ENCODE assay signal across 8 cellular contexts in the genomic region with DNA sequence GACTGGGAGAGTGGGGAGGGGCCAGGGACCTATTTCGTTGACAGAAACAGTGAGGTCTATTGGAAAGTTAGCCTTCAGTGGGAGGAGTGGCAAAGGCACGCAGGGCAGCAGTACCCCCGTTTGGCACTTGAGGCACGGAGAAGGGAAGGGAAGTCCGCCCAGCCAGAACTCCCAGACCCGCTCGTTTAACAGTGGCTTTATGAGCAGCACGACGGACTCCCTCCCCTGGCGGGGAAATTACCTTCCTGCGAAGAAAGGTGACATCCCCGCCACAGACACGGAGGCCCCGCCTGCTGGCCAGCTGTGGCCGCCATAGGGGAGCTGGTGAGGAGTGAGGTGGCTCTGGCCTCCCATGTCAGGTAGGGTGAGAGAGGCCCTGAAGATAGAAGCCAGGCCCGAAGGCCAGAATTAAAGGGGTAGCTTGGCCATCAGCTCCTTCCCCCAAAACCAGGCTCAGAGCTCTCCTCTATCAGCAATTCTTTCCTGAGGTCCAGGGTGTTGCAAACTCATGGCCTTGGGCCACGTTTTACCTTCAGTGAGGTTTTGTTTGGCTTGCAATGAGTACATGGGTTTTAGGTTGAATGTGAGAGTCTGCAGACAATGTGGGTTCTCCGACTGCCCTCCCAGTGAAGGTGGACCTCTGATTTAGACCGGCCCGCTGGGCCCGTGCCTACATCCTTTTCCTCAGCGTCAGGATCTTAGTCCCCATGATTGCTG.
DNase-seq lines count a peak whose midpoint lies in the region; FAIRE-seq and TF ChIP-seq lines count a peak whose summit lies in the region.

No MANE protein-coding gene starts in this region.

- peak; percentile 11 for DNase-seq in stimulated activated CD4-positive, alpha-beta T cell treated with anti-CD3 and anti-CD28 coated beads, Interleukin-1b, Interleukin-23, amount 100 ng/mL, for 48 hours
- DNase-seq in stimulated activated CD4-positive, alpha-beta T cell treated with anti-CD3 and anti-CD28 coated beads, Interleukin-4, amount 100 ng/mL, for 4 hours, result no peak
- DNase-seq in RCC 7860 (ENCODE audit: low spot score), result peak; percentile 74
- no peak for DNase-seq in stomach
- DNase-seq in A172 (ENCODE audit: low spot score), result no peak
- DNase-seq in AML-193 (lab: John Stamatoyannopoulos, UW), result no peak
- DNase-seq in urothelium cell line (ENCODE audit: low spot score), result no peak

- no peak for TF ChIP-seq CTCF in stomach (IDR thresholded peaks at IDR 0.05)

- H3K27ac ChIP-seq in iPS-20b (ENCODE audit: low read length) (no peak overlapping the region), stomach (no peak overlapping the region)

- intact Hi-C loops in stomach (cut with DNase I; ENCODE audit: low total_unique reads), result no loop called here

- H3K4me3 ChIP-seq in iPS-20b (ENCODE audit: low read length), result peak overlapping the region; percentile 52
- peak overlapping the region in 2 of 4 donors; percentile 31 to 46 for H3K4me3 ChIP-seq in stomach

- H3K9me3 ChIP-seq in iPS-20b (ENCODE audit: insufficient read depth, low read depth, low read length) (no peaks in the 10 kb centered on the region), stomach (no peaks in the 10 kb centered on the region)

- TF ChIP-seq POLR2A in stomach (IDR thresholded peaks at IDR 0.05), result no peak

- FAIRE-seq in RCC 7860 (lab: Jason Lieb, UNC) (no peak), urothelium cell line (lab: Jason Lieb, UNC) (no peak)

- H3K4me1 ChIP-seq in iPS-20b (ENCODE audit: insufficient read depth, low read length) (peaks cover 28% of the 10 kb centered on the region), stomach (peaks cover 8 to 27% (median 17%) of the 10 kb centered on the region in 4 donors)

- no peak for TF ChIP-seq EP300 in stomach (IDR thresholded peaks at IDR 0.05)

- peaks cover 33% of the 10 kb centered on the region for H3K27me3 ChIP-seq in iPS-20b (ENCODE audit: insufficient read depth, low read length)
- H3K27me3 ChIP-seq in stomach, result peaks cover 0 to 68% (median 26%) of the 10 kb centered on the region in 3 donors

- 74 to 87% (median 81%) methylated on average over 22 of the region's 22 CpGs for WGBS in stomach, 5 donors

- peak overlapping the region; percentile 68; the same call in 1 of the 2 replicates for H3K9ac ChIP-seq in iPS-20b (ENCODE audit: low read depth, low read length)

- H3K36me3 ChIP-seq in iPS-20b (ENCODE audit: insufficient read depth, low read depth, low read length) (no peaks in the 10 kb centered on the region), stomach (no peaks in the 10 kb centered on the region)

Comparison
In these comparisons a context has a peak if more than half of its experiments do, and no peak if none do; other contexts are left out.
1. DNase-seq: peak in stimulated activated CD4-positive, alpha-beta T cell treated with anti-CD3 and anti-CD28 coated beads, Interleukin-1b, Interleukin-23, amount 100 ng/mL, for 48 hours (single experiment) and RCC 7860 (single experiment); none in stimulated activated CD4-positive, alpha-beta T cell treated with anti-CD3 and anti-CD28 coated beads, Interleukin-4, amount 100 ng/mL, for 4 hours (0 of 2), stomach (single experiment), A172 (single experiment), AML-193 (0 of 2) and urothelium cell line (single experiment).